Comparison of ENCODE assay signal across 11 cellular contexts in genomic region chr10:43230909-43231522, GRCh38. TPM values are rescaled to one million over a fixed set of nuclear protein-coding genes. Genes with fewer than 3 reads are reported as not detected.
DNase-seq lines count a peak whose midpoint lies in the region; ATAC-seq and TF ChIP-seq lines count a peak whose summit lies in the region.
"Had no signal": no experiment of that assay in that cellular context is flagged by ENCODE, and none has a peak within 500 bp of the region (broad histone marks: within the 10 kb centered on the region; RNA-seq: fewer than 3 reads in every experiment).

No MANE protein-coding gene starts in this region.

- ATAC-seq in T-helper 17 cell (no peak), HG03378 (IDR thresholded peaks at IDR 0.05; ENCODE audit: unreplicated experiment) (no peak)
- ATAC-seq: activated CD4-positive, CD25-positive, alpha-beta regulatory T cell treated with anti-CD3 and anti-CD28 coated beads, Interleukin-2, amount 50 U/mL, for 24 hours had no signal

- no peak for TF ChIP-seq CTCF in transverse colon (IDR thresholded peaks at IDR 0.05)

- H3K9me3 ChIP-seq in T-helper 17 cell (ENCODE audit: control insufficient read depth, low read length, poor library complexity, severe bottlenecking) (no peaks in the 10 kb centered on the region), transverse colon (no peaks in the 10 kb centered on the region)

- H3K27ac ChIP-seq in transverse colon = no peak overlapping the region

- TF ChIP-seq POLR2A in transverse colon (IDR thresholded peaks at IDR 0.05) = no peak

- H3K4me3 ChIP-seq in transverse colon = no peak overlapping the region

- H3K27me3 Mint-ChIP-seq in T-helper 17 cell = peaks cover 6% of the 10 kb centered on the region
- H3K27me3 Mint-ChIP-seq in immature natural killer cell (ENCODE audit: low read depth in 3 of 3) = peaks cover 6 to 10% (median 7%) of the 10 kb centered on the region in 3 donors

- peak; percentile 4 for DNase-seq in activated naive CD4-positive, alpha-beta T cell treated with Interleukin-2 at 50 U/mL for 16 hours
- DNase-seq in activated naive CD4-positive, alpha-beta T cell (lab: John Stamatoyannopoulos, UW) = no peak
- DNase-seq in T-helper 17 cell = peak; percentile 3 to 8 (median 6)
- DNase-seq in immature natural killer cell = no peak
- DNase-seq in transverse colon = peak; percentile 5
- DNase-seq in NCI-H510A treated with DMSO at 0.1 percent for 48 hours (lab: John Stamatoyannopoulos, UW) = no peak
- no peak for DNase-seq in DMS79 (lab: John Stamatoyannopoulos, UW)
- DNase-seq: stimulated activated naive CD4-positive, alpha-beta T cell had no signal

- no peaks in the 10 kb centered on the region for H3K36me3 ChIP-seq in transverse colon

- H3K9me3 Mint-ChIP-seq in immature natural killer cell = no peaks in the 10 kb centered on the region

- intact Hi-C loops in transverse colon (cut with DNase I; ENCODE audit: low total_unique reads) = no loop called here

- H3K4me1 Mint-ChIP-seq in T-helper 17 cell (peaks cover 32% of the 10 kb centered on the region), immature natural killer cell (peaks cover 56 to 61% of the 10 kb centered on the region in 2 donors)

- no peaks in the 10 kb centered on the region for H3K36me3 Mint-ChIP-seq in T-helper 17 cell (ENCODE audit: low read depth)
- no peaks in the 10 kb centered on the region for H3K36me3 Mint-ChIP-seq in immature natural killer cell

- peaks cover 0 to 12% (median 11%) of the 10 kb centered on the region in 4 donors for H3K4me1 ChIP-seq in transverse colon

- peak overlapping the region; percentile 74 for H3K27ac Mint-ChIP-seq in T-helper 17 cell
- peak overlapping the region; percentile 63 to 93 (median 87) for H3K27ac Mint-ChIP-seq in immature natural killer cell

- 82% methylated on average over 8 of the region's 8 CpGs; no CpG with 5 or more reads in 1 of the 2 donors for WGBS in transverse colon (ENCODE audit: low coverage in 1 of 2), 2 donors

- in situ Hi-C loops in transverse colon (cut with MboI; ENCODE audit: low pct_ligation_motif_present in 1 of 4, low pct_unique_long_range_greater_than_20kb in 1 of 4, low sequenced_read_pairs in 3 of 4) = no loop called here

- peak overlapping the region; percentile 77 for H3K4me3 Mint-ChIP-seq in T-helper 17 cell
- H3K4me3 Mint-ChIP-seq in immature natural killer cell = peak overlapping the region; percentile 69 to 82 (median 78)

- peaks cover 37% of the 10 kb centered on the region for H3K27me3 ChIP-seq in transverse colon

- TF ChIP-seq EP300 in transverse colon (IDR thresholded peaks at IDR 0.05; ENCODE audit: low read depth) = no peak

RNA-seq across cellular contexts. Expression of gene RASGEF1A, which starts 35.8 kb away (rescaled TPM):
- total RNA-seq in T-helper 17 cell = 1 to 10 TPM; 3.1 to 3.4 TPM
- polyA plus RNA-seq in immature natural killer cell = 10 to 100 TPM in 1 of 3 donors, 1 to 10 TPM in 2; 4.4 to 11.6 (median 5.6) TPM
- 1 to 10 TPM in 1 of 4 donors, under 1 TPM in 1, not detected in 2; 0.41 to 2.5 TPM for total RNA-seq in transverse colon
- total RNA-seq: M059J had no signal

Comparison
In these comparisons a context has a peak if more than half of its experiments do, and no peak if none do; other contexts are left out.
1. DNase-seq: peak in activated naive CD4-positive, alpha-beta T cell treated with Interleukin-2 at 50 U/mL for 16 hours (single experiment), T-helper 17 cell (3 of 3) and transverse colon (single experiment); none in activated naive CD4-positive, alpha-beta T cell (0 of 4), immature natural killer cell (0 of 3), NCI-H510A treated with DMSO at 0.1 percent for 48 hours (single experiment) and DMS79 (single experiment).